In the genomic region with DNA sequence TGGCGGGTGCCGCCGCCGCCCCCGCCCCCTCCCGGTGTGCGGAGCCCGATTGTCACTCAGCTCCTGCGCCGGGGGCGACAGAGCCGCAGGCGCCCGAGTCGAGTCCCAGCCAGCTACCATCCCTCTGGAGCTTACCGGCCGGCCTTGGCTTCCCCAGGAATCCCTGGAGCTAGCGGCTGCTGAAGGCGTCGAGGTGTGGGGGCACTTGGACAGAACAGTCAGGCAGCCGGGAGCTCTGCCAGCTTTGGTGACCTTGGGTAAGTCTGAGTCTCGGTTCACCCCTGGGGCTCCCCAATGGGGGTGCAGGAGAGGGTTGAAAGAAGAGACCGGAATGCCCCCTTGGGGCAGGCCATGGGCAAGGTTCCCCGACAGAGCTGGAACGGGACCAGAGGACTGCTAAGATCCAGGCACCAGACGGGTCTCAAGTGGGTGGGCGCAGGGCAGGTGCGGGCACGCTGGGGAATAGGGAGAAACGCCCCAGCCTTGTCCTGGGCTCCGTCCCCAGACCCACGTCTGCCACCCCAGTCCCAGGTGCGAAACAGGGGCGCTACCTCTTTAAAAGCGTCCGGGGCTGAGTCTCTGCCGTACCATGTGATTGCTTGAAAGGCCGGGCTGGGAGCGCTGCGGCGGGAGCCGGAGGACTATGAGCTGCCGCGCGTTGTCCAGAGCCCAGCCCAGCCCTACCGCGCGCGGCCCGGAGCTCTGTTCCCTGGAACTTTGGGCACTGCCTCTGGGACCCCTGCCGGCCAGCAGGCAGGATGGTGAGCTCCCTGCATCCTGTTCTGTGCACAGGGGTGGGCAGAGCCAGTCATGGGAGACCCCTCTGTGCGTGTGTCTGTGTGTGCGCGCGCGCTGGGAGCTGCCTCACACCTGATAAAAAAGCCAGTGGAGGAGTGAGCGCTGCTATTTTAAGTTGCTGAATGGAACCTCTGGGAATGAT, we compare ENCODE assay signal across 7 cellular contexts. TPM values are rescaled to one million over a fixed set of nuclear protein-coding genes. Genes with fewer than 3 reads are reported as not detected.
DNase-seq lines count a peak whose midpoint lies in the region; ATAC-seq and FAIRE-seq lines count a peak whose summit lies in the region.

ADORA1 (plus strand) TSS at position 55 of the 940 bp plus-strand sequence. CDS start 1,116 bp downstream, outside the sequence.

- in situ Hi-C loops in G401 (cut with HindIII; ENCODE audit: low sequenced_read_pairs), result no loop called here

- peak; percentile 92 for DNase-seq in G401 (ENCODE audit: low spot score)
- peak; percentile 72 for DNase-seq in NCI-H146 (lab: John Stamatoyannopoulos, UW)
- DNase-seq in astrocyte of the hippocampus (ENCODE audit: low read depth, low spot score), result peak; percentile 86
- DNase-seq in retina, result peak; percentile 85
- no peak for DNase-seq in GM19239 (ENCODE audit: insufficient read length, low spot score)

- no peak for FAIRE-seq in GM19239 (lab: Jason Lieb, UNC)

- ATAC-seq in GM18870 (IDR thresholded peaks at IDR 0.05; ENCODE audit: unreplicated experiment), result no peak

- H3K4me3 ChIP-seq in iPS-11a (ENCODE audit: low read depth, low read length), result peak within 1 kb of the TSS; percentile 21

RNA-seq across cellular contexts. Expression of gene ADORA1, which starts in this region (rescaled TPM):
- 8.4 and 13.2 TPM in 2 replicates for total RNA-seq in G401 (2014; rRNA removed; shearing (Covaris generic))
